In the genomic region with DNA sequence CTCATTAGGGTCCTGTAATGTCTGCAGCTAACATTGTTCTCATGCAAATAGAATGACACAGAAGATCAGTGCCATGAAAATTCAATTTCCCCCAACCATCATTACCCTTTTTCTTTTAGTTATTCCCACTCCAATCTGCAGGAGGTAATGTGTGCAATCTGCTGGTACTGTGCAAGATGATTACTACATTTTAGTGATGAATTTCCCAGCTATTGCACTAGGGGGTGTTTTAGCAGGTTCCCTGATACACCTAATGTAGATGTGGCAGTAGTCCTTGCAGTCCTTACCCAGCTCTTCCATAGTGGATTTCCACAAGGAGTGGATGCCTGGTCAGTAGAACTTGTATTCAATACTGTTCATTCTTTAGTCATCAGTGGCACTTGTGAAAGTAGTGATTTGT, we compare ENCODE assay signal across 1 cellular context.
TF ChIP-seq lines count a peak whose summit lies in the region.

No MANE protein-coding gene starts in this region.

TF ChIP-seq in WTC11, 78 proteins besides CTCF, POLR2A, EP300 and RAD21 (continued from another document):
- TF ChIP-seq, protein P1, sequence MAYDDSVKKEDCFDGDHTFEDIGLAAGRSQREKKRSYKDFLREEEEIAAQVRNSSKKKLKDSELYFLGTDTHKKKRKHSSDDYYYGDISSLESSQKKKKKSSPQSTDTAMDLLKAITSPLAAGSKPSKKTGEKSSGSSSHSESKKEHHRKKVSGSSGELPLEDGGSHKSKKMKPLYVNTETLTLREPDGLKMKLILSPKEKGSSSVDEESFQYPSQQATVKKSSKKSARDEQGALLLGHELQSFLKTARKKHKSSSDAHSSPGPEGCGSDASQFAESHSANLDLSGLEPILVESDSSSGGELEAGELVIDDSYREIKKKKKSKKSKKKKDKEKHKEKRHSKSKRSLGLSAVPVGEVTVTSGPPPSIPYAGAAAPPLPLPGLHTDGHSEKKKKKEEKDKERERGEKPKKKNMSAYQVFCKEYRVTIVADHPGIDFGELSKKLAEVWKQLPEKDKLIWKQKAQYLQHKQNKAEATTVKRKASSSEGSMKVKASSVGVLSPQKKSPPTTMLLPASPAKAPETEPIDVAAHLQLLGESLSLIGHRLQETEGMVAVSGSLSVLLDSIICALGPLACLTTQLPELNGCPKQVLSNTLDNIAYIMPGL (CRISPR knock-in tag; IDR thresholded peaks at IDR 0.05): no peak
- TF ChIP-seq NFYB (CRISPR knock-in tag; conservative IDR thresholded peaks at IDR 0.05; ENCODE audit: low read depth) (no peak), ATF1 (CRISPR knock-in tag; IDR thresholded peaks at IDR 0.05) (no peak)
